In genomic region chr4:8333726-8334460, GRCh38 we compare ENCODE assay signal across 20 cellular contexts.
DNase-seq lines count a peak whose midpoint lies in the region; ATAC-seq and TF ChIP-seq lines count a peak whose summit lies in the region.
"Had no signal": no experiment of that assay in that cellular context is flagged by ENCODE, and none has a peak within 500 bp of the region (broad histone marks: within the 10 kb centered on the region; RNA-seq: fewer than 3 reads in every experiment).

No MANE protein-coding gene starts in this region.

- intact Hi-C loops in Right ventricle myocardium superior (cut with DNase I): no loop called here
- intact Hi-C loops in Right ventricle myocardium inferior (cut with DNase I): loop anchor here (5.0 kb wide), 1 partner anchor 48 kb away; no protein-coding TSS in a partner anchor
- intact Hi-C loops in sciatic nerve (cut with DNase I): no loop called here
- intact Hi-C loops in upper lobe of right lung (cut with DNase I): no loop called here

- no peaks in the 10 kb centered on the region for H3K9me3 ChIP-seq in upper lobe of right lung

- H3K27me3 ChIP-seq in upper lobe of right lung: no peaks in the 10 kb centered on the region

- no peak overlapping the region for H3K4me3 ChIP-seq in upper lobe of right lung
- H3K4me3 ChIP-seq: SK-N-MC had no signal

- no peak for TF ChIP-seq CTCF in upper lobe of right lung (IDR thresholded peaks at IDR 0.05)

- H3K27ac ChIP-seq in upper lobe of right lung: no peak overlapping the region
- H3K27ac ChIP-seq: KMS-11, SK-N-MC had no signal

- peaks cover 4% of the 10 kb centered on the region for H3K4me1 ChIP-seq in upper lobe of right lung

- ATAC-seq in Right ventricle myocardium superior (ENCODE audit: poor library complexity) (no peak), Right ventricle myocardium inferior (no peak), left lobe of liver (peak; percentile 40), sciatic nerve (no peak), upper lobe of right lung (no peak), HG02610 (IDR thresholded peaks at IDR 0.05; ENCODE audit: unreplicated experiment) (no peak)
- ATAC-seq: Panc1 had no signal

- peak; percentile 0 for DNase-seq in Right ventricle myocardium superior
- DNase-seq in Right ventricle myocardium inferior (ENCODE audit: missing footprints): no peak
- DNase-seq in left lobe of liver (ENCODE audit: low spot score): peak; percentile 47
- peak; percentile 26 for DNase-seq in sciatic nerve (ENCODE audit: low spot score)
- peak; percentile 32 for DNase-seq in upper lobe of right lung
- DNase-seq in NCI-H2107 treated with DMSO at 0.1 percent for 48 hours (lab: John Stamatoyannopoulos, UW; ENCODE audit: unreplicated experiment): no peak
- DNase-seq in globus pallidus (ENCODE audit: low spot score): no peak
- DNase-seq: CD4-positive, CD25-positive, alpha-beta regulatory T cell; DMS53; H9; MM.1S; NCI-H2029; NCI-H446 treated with DMSO at 0.1 percent for 48 hours; NCI-H526; NCI-H82; SIG-M5 had no signal

- no peaks in the 10 kb centered on the region for H3K36me3 ChIP-seq in upper lobe of right lung

Comparison
In these comparisons a context has a peak if more than half of its experiments do, and no peak if none do; other contexts are left out.
1. DNase-seq: peak in Right ventricle myocardium superior (single experiment), left lobe of liver (single experiment), sciatic nerve (single experiment) and upper lobe of right lung (single experiment); none in Right ventricle myocardium inferior (single experiment), NCI-H2107 treated with DMSO at 0.1 percent for 48 hours (single experiment) and globus pallidus (single experiment).